8 cellular contexts compared by ENCODE assay signal in genomic region chr2:157302492-157303099, GRCh38. TPM values are rescaled to one million over a fixed set of nuclear protein-coding genes. Genes with fewer than 3 reads are reported as not detected.
DNase-seq lines count a peak whose midpoint lies in the region; ATAC-seq and FAIRE-seq lines count a peak whose summit lies in the region.

No MANE protein-coding gene starts in this region.

- ATAC-seq in GM19467 (IDR thresholded peaks at IDR 0.05; ENCODE audit: unreplicated experiment) (peak; percentile 75), HG03469 (IDR thresholded peaks at IDR 0.05; ENCODE audit: unreplicated experiment) (peak; percentile 73), right cardiac atrium (peak; percentile 70 to 75)

- intact Hi-C loops in right cardiac atrium (cut with DNase I), result loop anchor here in 3 of 4 donors (5.0 to 10.0 kb wide), 2 partner anchors 292 to 295 kb away; no protein-coding TSS in a partner anchor

- whole genome bisulfite sequencing in right cardiac atrium, result 35% methylated on average over 9 of the region's 9 CpGs
- WGBS in small intestine, 3 donors, result 31 to 34% (median 33%) methylated on average over 9 of the region's 9 CpGs

- peak; percentile 1 to 65 for DNase-seq in NCI-H524 (lab: John Stamatoyannopoulos, UW)
- no peak for DNase-seq in NCI-H524 treated with DMSO at 0.1 percent for 48 hours (lab: John Stamatoyannopoulos, UW)
- DNase-seq in NCI-H82 (lab: John Stamatoyannopoulos, UW), result peak; percentile 88
- DNase-seq in amniotic stem cell (lab: John Stamatoyannopoulos, UW), result peak; percentile 40
- DNase-seq in right cardiac atrium, result no peak
- DNase-seq in small intestine, result peak; percentile 73

- H3K4me3 ChIP-seq in right cardiac atrium (ENCODE audit: low read length) (no peak overlapping the region), small intestine (ENCODE audit: low read depth in 1 of 2, low read length in 2 of 2) (no peak overlapping the region)

- H3K27me3 ChIP-seq in right cardiac atrium (ENCODE audit: control insufficient read depth, insufficient read depth) (no peaks in the 10 kb centered on the region), small intestine (ENCODE audit: control insufficient read depth in 2 of 2, insufficient read depth in 2 of 2, low read length in 2 of 2) (no peaks in the 10 kb centered on the region)

- FAIRE-seq in small intestine (lab: Jason Lieb, UNC), result peak; percentile 82

- no peaks in the 10 kb centered on the region for H3K4me1 ChIP-seq in right cardiac atrium (ENCODE audit: control insufficient read depth, insufficient read depth, low read length)
- no peaks in the 10 kb centered on the region for H3K4me1 ChIP-seq in small intestine (ENCODE audit: control insufficient read depth in 2 of 2, insufficient read depth in 1 of 2, low read depth in 1 of 2, low read length in 1 of 2)

- no peaks in the 10 kb centered on the region for H3K9me3 ChIP-seq in right cardiac atrium (ENCODE audit: control insufficient read depth, low read length)
- no peaks in the 10 kb centered on the region for H3K9me3 ChIP-seq in small intestine (ENCODE audit: control insufficient read depth, low read depth)

- H3K36me3 ChIP-seq in small intestine (ENCODE audit: control insufficient read depth in 2 of 2, insufficient read depth in 2 of 2, low read length in 2 of 2), result no peaks in the 10 kb centered on the region

- no peak overlapping the region for H3K27ac ChIP-seq in right cardiac atrium (ENCODE audit: low read length)
- H3K27ac ChIP-seq in small intestine (ENCODE audit: low read depth in 1 of 2, low read length in 1 of 2), result no peak overlapping the region

RNA-seq across cellular contexts. Expression of gene ERMN, which starts 23.0 kb away (rescaled TPM):
- total RNA-seq in right cardiac atrium, result under 1 TPM; 0.06 to 0.40 (median 0.24) TPM
- 0.11 TPM for polyA plus RNA-seq in right cardiac atrium
- polyA plus RNA-seq in small intestine, result under 1 TPM in 1 of 3 donors, not detected in 2; 0.27 TPM

RNA-seq across cellular contexts. Expression of gene GALNT5, which starts 45.1 kb away (rescaled TPM):
- total RNA-seq in right cardiac atrium, result 1 to 10 TPM in 2 of 4 donors, under 1 TPM in 2; 0.74 to 1.6 (median 1.1) TPM
- polyA plus RNA-seq in right cardiac atrium (0.34 TPM), small intestine (1 to 10 TPM in 1 of 3 donors, under 1 TPM in 2; 0.67 to 3.8 (median 0.81) TPM)

Comparison
In these comparisons a context has a peak if more than half of its experiments do, and no peak if none do; other contexts are left out.
1. DNase-seq: peak in NCI-H524 (2 of 2), NCI-H82 (single experiment), amniotic stem cell (single experiment) and small intestine (single experiment); none in NCI-H524 treated with DMSO at 0.1 percent for 48 hours (single experiment) and right cardiac atrium (0 of 3).
2. Peak in every context shown above with its lines, with median percentiles within 50 percentile points of each other: ATAC-seq.